In the genomic region with DNA sequence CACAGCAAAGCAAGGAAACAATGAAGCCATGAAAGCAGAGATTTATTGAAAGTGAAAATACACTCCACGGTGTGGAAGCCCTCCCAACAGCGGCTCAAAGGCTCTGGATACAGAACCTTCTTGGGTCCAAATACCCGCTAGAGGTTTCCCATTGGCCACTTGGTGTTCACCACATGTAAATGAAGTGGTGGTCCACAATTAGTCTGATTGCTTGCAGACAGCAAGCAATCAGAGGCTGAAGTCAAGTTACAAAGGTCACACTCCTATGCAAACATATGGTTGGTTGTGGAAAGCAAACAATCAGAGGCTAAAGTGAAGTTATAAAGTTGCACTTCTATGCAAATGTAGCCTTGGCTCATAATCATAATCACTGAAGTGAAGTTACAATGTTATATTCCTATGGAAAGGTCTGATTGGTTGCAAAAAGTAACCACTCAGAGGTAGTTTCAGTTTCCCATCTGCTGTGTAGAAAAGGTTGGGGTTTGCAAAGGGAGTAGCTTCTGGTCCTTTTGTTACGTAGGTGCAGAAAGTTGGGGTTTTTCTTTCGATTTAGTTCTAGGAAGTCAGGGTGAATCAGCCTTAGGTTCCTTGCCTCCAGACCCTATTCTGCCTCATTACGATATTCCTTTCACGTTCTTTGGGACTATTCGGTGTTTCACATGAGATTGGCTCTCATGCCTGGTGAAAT, we compare ENCODE assay signal across 8 cellular contexts. TPM values are rescaled to one million over a fixed set of nuclear protein-coding genes. Genes with fewer than 3 reads are reported as not detected.
DNase-seq lines count a peak whose midpoint lies in the region; ATAC-seq and TF ChIP-seq lines count a peak whose summit lies in the region.

No MANE protein-coding gene starts in this region.

- no peaks in the 10 kb centered on the region for H3K9me3 Mint-ChIP-seq in activated CD4-positive, alpha-beta T cell treated with anti-CD3 and anti-CD28 coated beads for 36 hours (ENCODE audit: low read depth)
- no peaks in the 10 kb centered on the region for H3K9me3 Mint-ChIP-seq in memory B cell

- CTCF ChIA-PET in activated CD4-positive, alpha-beta T cell treated with anti-CD3 and anti-CD28 coated beads for 36 hours (lab: Charles Lee): interaction anchor here (0.6 to 1.7 kb wide), 9 partner anchors 8 to 103 kb away, joined by 3 to 6 read pairs (median 4); a partner anchor contains a TSS
- CTCF ChIA-PET in HEK293T (lab: Yijun Ruan, JAX): no interaction called here

- ATAC-seq in activated CD4-positive, alpha-beta T cell treated with anti-CD3 and anti-CD28 coated beads for 36 hours: peak; percentile 98
- ATAC-seq in HG02885 (IDR thresholded peaks at IDR 0.05; ENCODE audit: poor library complexity, unreplicated experiment) (peak; percentile 97), memory B cell (ENCODE audit: low read depth) (peak; percentile 96), sciatic nerve (no peak)

- no peaks in the 10 kb centered on the region for H3K36me3 Mint-ChIP-seq in activated CD4-positive, alpha-beta T cell treated with anti-CD3 and anti-CD28 coated beads for 36 hours (ENCODE audit: low read depth)
- no peaks in the 10 kb centered on the region for H3K36me3 Mint-ChIP-seq in memory B cell

- peaks cover 30% of the 10 kb centered on the region for H3K4me1 Mint-ChIP-seq in activated CD4-positive, alpha-beta T cell treated with anti-CD3 and anti-CD28 coated beads for 36 hours
- H3K4me1 Mint-ChIP-seq in memory B cell: peaks cover 5% of the 10 kb centered on the region

- H3K27me3 Mint-ChIP-seq in activated CD4-positive, alpha-beta T cell treated with anti-CD3 and anti-CD28 coated beads for 36 hours: no peaks in the 10 kb centered on the region
- H3K27me3 Mint-ChIP-seq in memory B cell: no peaks in the 10 kb centered on the region

- peak overlapping the region; percentile 92 for H3K27ac Mint-ChIP-seq in activated CD4-positive, alpha-beta T cell treated with anti-CD3 and anti-CD28 coated beads for 36 hours
- peak overlapping the region; percentile 92 for H3K27ac Mint-ChIP-seq in memory B cell

- POLR2A ChIA-PET in activated CD4-positive, alpha-beta T cell treated with anti-CD3 and anti-CD28 coated beads for 36 hours (lab: Charles Lee): interaction anchor here (0.6 to 1.7 kb wide), 4 partner anchors 8 to 125 kb away, joined by 3 to 6 read pairs (median 4); a partner anchor contains a TSS
- POLR2A ChIA-PET in HEK293T (lab: Yijun Ruan, JAX): interaction anchor here (1.1 kb wide), 1 partner anchor 36 kb away, joined by 4 read pairs; no protein-coding TSS in a partner anchor

- intact Hi-C loops in activated CD4-positive, alpha-beta T cell treated with anti-CD3 and anti-CD28 coated beads for 36 hours (cut with DNase I, micrococcal nuclease): loop anchor here (1.0 to 10.0 kb wide), 5 partner anchors 37 to 573 kb away; a partner anchor contains a TSS
- intact Hi-C loops in sciatic nerve (cut with DNase I): no loop called here

- peak; percentile 20 for DNase-seq in activated CD4-positive, alpha-beta T cell treated with anti-CD3 and anti-CD28 coated beads for 36 hours
- no peak for DNase-seq in activated CD4-positive, alpha-beta T cell treated with anti-CD3 and anti-CD28 coated beads, Interleukin-2, amount 50 U/mL, for 4 hours
- DNase-seq in RPMI8226 (peak; percentile 74), memory B cell (ENCODE audit: low spot score in 2 of 2) (peak in 1 of 2 donors; percentile 60), NCI-H1105 (lab: John Stamatoyannopoulos, UW) (no peak), sciatic nerve (ENCODE audit: low spot score) (no peak), HEK293T (ENCODE audit: extremely low spot score) (no peak)

- H3K4me3 Mint-ChIP-seq in activated CD4-positive, alpha-beta T cell treated with anti-CD3 and anti-CD28 coated beads for 36 hours: peak overlapping the region; percentile 56
- H3K4me3 Mint-ChIP-seq in memory B cell: peak overlapping the region; percentile 80

TF ChIP-seq in HEK293T, 16 proteins besides CTCF, POLR2A, EP300 and RAD21:
- TF ChIP-seq FOXK2 (IDR thresholded peaks at IDR 0.05): no peak
- TF ChIP-seq FOXM1 (IDR thresholded peaks at IDR 0.05; ENCODE audit: borderline replicate concordance): no peak
- TF ChIP-seq BHLHE40 (IDR thresholded peaks at IDR 0.05; ENCODE audit: borderline replicate concordance): no peak
- TF ChIP-seq, protein P1, sequence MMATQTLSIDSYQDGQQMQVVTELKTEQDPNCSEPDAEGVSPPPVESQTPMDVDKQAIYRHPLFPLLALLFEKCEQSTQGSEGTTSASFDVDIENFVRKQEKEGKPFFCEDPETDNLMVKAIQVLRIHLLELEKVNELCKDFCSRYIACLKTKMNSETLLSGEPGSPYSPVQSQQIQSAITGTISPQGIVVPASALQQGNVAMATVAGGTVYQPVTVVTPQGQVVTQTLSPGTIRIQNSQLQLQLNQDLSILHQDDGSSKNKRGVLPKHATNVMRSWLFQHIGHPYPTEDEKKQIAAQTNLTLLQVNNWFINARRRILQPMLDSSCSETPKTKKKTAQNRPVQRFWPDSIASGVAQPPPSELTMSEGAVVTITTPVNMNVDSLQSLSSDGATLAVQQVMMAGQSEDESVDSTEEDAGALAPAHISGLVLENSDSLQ (IDR thresholded peaks at IDR 0.05): no peak
- TF ChIP-seq NFRKB (IDR thresholded peaks at IDR 0.05): no peak
- TF ChIP-seq SP1 (IDR thresholded peaks at IDR 0.05): no peak
- TF ChIP-seq TARDBP (IDR thresholded peaks at IDR 0.05): no peak
- TF ChIP-seq ZNF384 (IDR thresholded peaks at IDR 0.05): no peak

RNA-seq across cellular contexts. Expression of a gene that starts 36.8 kb away (rescaled TPM):
- 10 to 100 TPM; 49.8 to 55.0 TPM for total RNA-seq in activated CD4-positive, alpha-beta T cell treated with anti-CD3 and anti-CD28 coated beads for 36 hours
- 27.8 TPM for total RNA-seq in sciatic nerve

Comparison
In these comparisons a context has a peak if more than half of its experiments do, and no peak if none do; other contexts are left out.
1. DNase-seq: peak in activated CD4-positive, alpha-beta T cell treated with anti-CD3 and anti-CD28 coated beads for 36 hours (single experiment) and RPMI8226 (single experiment); none in activated CD4-positive, alpha-beta T cell treated with anti-CD3 and anti-CD28 coated beads, Interleukin-2, amount 50 U/mL, for 4 hours (0 of 2), NCI-H1105 (single experiment), sciatic nerve (single experiment) and HEK293T (single experiment).